17 cellular contexts compared by ENCODE assay signal in genomic region chr11:117691501-117691900, GRCh38.
DNase-seq lines count a peak whose midpoint lies in the region; ATAC-seq, FAIRE-seq and TF ChIP-seq lines count a peak whose summit lies in the region.
"Had no signal": no experiment of that assay in that cellular context is flagged by ENCODE, and none has a peak within 500 bp of the region (broad histone marks: within the 10 kb centered on the region; RNA-seq: fewer than 3 reads in every experiment).

No MANE protein-coding gene starts in this region.

- H3K27ac ChIP-seq in hepatocyte: no peak overlapping the region
- H3K27ac ChIP-seq: 22Rv1, BLaER1, Peyer's patch had no signal

- no peak for FAIRE-seq in GM12892 (lab: Jason Lieb, UNC)

- no peaks in the 10 kb centered on the region for H3K9me2 ChIP-seq in hepatocyte (replicated peaks; ENCODE audit: insufficient read depth)

- no peak for TF ChIP-seq CTCF in hepatocyte (IDR thresholded peaks at IDR 0.05; ENCODE audit: poor library complexity)

- 50% methylated on average over 10 of the region's 10 CpGs for WGBS in hepatocyte (ENCODE audit: low lambda C conversion rate, missing lambda C conversion rate)

- peaks cover 2 to 4% of the 10 kb centered on the region in 2 donors for H3K36me3 Mint-ChIP-seq in stimulated activated naive B cell treated with anti-CD40 and anti-IgM and Interleukin-4, amounts not matched to agents 10 μg/mL and 1 μg/mL and 100 μg/mL, for 72 hours

- H3K36me3 ChIP-seq in H7 (replicated peaks; ENCODE audit: control insufficient read depth, insufficient read depth, low read length) (no peaks in the 10 kb centered on the region), hepatocyte (replicated peaks; ENCODE audit: insufficient read depth, low read depth) (no peaks in the 10 kb centered on the region)
- H3K36me3 ChIP-seq: BLaER1, HAP-1, Peyer's patch had no signal

- no peak overlapping the region for H3K4me3 Mint-ChIP-seq in stimulated activated naive B cell treated with anti-CD40 and anti-IgM and Interleukin-4, amounts not matched to agents 10 μg/mL and 1 μg/mL and 100 μg/mL, for 72 hours

- H3K27me3 ChIP-seq in H7 (ENCODE audit: control insufficient read depth, insufficient read depth, low read length) (no peaks in the 10 kb centered on the region; the same call in 1 of the 2 replicates), hepatocyte (peaks cover 22% of the 10 kb centered on the region)
- H3K27me3 ChIP-seq: Peyer's patch had no signal

- DNase-seq in NCI-H1092 treated with DMSO at 0.1 percent for 48 hours (lab: John Stamatoyannopoulos, UW) (peak; percentile 67), NCI-H1092 (lab: John Stamatoyannopoulos, UW) (no peak), H7 (peak; percentile 8), NCI-H69 (lab: John Stamatoyannopoulos, UW) (peak; percentile 47), hepatocyte (ENCODE audit: low spot score) (no peak), NCI-H187 (lab: John Stamatoyannopoulos, UW) (no peak), GM12892 (ENCODE audit: insufficient read length) (no peak)
- no peak for DNase-seq in stimulated activated naive B cell treated with anti-CD40 and anti-IgM and Interleukin-4, amounts not matched to agents 10 μg/mL and 1 μg/mL and 100 μg/mL, for 72 hours
- DNase-seq: DMS 273 treated with DMSO at 0.1 percent for 48 hours, Kasumi-1, NCI-H1694, NCI-H524, Peyer's patch, SIG-M5 had no signal

- TF ChIP-seq POLR2A in GM12892 (IDR thresholded peaks at IDR 0.05; ENCODE audit: low read depth, low read length): no peak

- no peak overlapping the region for H3K27ac Mint-ChIP-seq in stimulated activated naive B cell treated with anti-CD40 and anti-IgM and Interleukin-4, amounts not matched to agents 10 μg/mL and 1 μg/mL and 100 μg/mL, for 72 hours

- peak overlapping the region; percentile 26 for H3K4me2 ChIP-seq in hepatocyte

- H3K4me1 ChIP-seq in hepatocyte (ENCODE audit: insufficient read depth): no peaks in the 10 kb centered on the region
- H3K4me1 ChIP-seq: HAP-1, Peyer's patch had no signal

- peaks cover 11 to 25% of the 10 kb centered on the region in 2 donors for H3K27me3 Mint-ChIP-seq in stimulated activated naive B cell treated with anti-CD40 and anti-IgM and Interleukin-4, amounts not matched to agents 10 μg/mL and 1 μg/mL and 100 μg/mL, for 72 hours

- no peak for ATAC-seq in stimulated activated naive B cell treated with anti-CD40 and anti-IgM and Interleukin-4, amounts not matched to agents 10 μg/mL and 1 μg/mL and 100 μg/mL, for 72 hours (replicated peaks)

- H4K20me1 ChIP-seq in hepatocyte (ENCODE audit: insufficient read depth, poor library complexity, severe bottlenecking): no peaks in the 10 kb centered on the region

- no peaks in the 10 kb centered on the region for H3K79me2 ChIP-seq in hepatocyte

- H3K9me3 Mint-ChIP-seq in stimulated activated naive B cell treated with anti-CD40 and anti-IgM and Interleukin-4, amounts not matched to agents 10 μg/mL and 1 μg/mL and 100 μg/mL, for 72 hours: no peaks in the 10 kb centered on the region

- no peak overlapping the region for H3K4me3 ChIP-seq in H7 (ENCODE audit: insufficient read depth, low read depth, low read length)
- H3K4me3 ChIP-seq in hepatocyte: no peak overlapping the region
- H3K4me3 ChIP-seq: BLaER1, HAP-1, Peyer's patch had no signal

- H3K9me3 ChIP-seq in hepatocyte (ENCODE audit: low read depth): no peaks in the 10 kb centered on the region
- H3K9me3 ChIP-seq: BLaER1, HAP-1, Peyer's patch had no signal

- no peak overlapping the region for H2AFZ ChIP-seq in hepatocyte

- peaks cover 10 to 11% of the 10 kb centered on the region in 2 donors for H3K4me1 Mint-ChIP-seq in stimulated activated naive B cell treated with anti-CD40 and anti-IgM and Interleukin-4, amounts not matched to agents 10 μg/mL and 1 μg/mL and 100 μg/mL, for 72 hours

Comparison
In these comparisons a context has a peak if more than half of its experiments do, and no peak if none do; other contexts are left out.
1. DNase-seq: peak in NCI-H1092 treated with DMSO at 0.1 percent for 48 hours (single experiment), H7 (single experiment) and NCI-H69 (single experiment); none in NCI-H1092 (single experiment), hepatocyte (single experiment), stimulated activated naive B cell treated with anti-CD40 and anti-IgM and Interleukin-4, amounts not matched to agents 10 μg/mL and 1 μg/mL and 100 μg/mL, for 72 hours (single experiment), NCI-H187 (0 of 2) and GM12892 (single experiment).